Comparison of ENCODE assay signal across 1 cellular context in the genomic region with DNA sequence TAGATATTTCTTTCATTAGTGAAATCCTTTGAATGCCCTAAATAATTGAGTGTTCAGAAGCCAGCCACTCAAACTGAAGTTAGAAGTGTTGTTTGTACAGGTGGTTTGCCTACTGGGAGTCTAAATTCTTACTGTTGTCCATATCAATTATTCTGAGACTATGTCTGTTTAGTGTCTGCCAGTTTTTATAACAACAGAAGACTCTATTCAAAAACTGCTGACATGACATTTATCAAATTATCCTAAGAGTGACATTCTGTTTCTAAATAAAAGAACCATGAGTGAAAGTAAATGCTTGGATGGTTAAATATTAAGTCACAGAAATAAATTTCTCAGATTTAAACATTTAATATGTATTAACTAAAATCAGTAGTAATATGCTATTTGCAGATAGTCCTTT.
TF ChIP-seq lines count a peak whose summit lies in the region.

No MANE protein-coding gene starts in this region.

TF ChIP-seq in HepG2, 621 proteins besides CTCF, POLR2A, EP300 and RAD21 (continued from another document):
- TF ChIP-seq POLR2AphosphoS2 (IDR thresholded peaks at IDR 0.05; ENCODE audit: low read depth, low read length) (no peak), AKNA (CRISPR knock-in tag; IDR thresholded peaks at IDR 0.05; ENCODE audit: borderline replicate concordance) (no peak), SMAD3 (CRISPR knock-in tag; IDR thresholded peaks at IDR 0.05) (no peak), GATA4 (IDR thresholded peaks at IDR 0.05; ENCODE audit: borderline replicate concordance, low read depth) (no peak), MAFK (conservative IDR thresholded peaks at IDR 0.05 in 1 of 2, IDR thresholded peaks at IDR 0.05 in 1 of 2; ENCODE audit: low read length in 2 of 2) (peak; percentile 96 to 99), RCOR2 (CRISPR knock-in tag; IDR thresholded peaks at IDR 0.05) (no peak), ATF4 (CRISPR knock-in tag; IDR thresholded peaks at IDR 0.05) (no peak)
- TF ChIP-seq, protein P1, sequence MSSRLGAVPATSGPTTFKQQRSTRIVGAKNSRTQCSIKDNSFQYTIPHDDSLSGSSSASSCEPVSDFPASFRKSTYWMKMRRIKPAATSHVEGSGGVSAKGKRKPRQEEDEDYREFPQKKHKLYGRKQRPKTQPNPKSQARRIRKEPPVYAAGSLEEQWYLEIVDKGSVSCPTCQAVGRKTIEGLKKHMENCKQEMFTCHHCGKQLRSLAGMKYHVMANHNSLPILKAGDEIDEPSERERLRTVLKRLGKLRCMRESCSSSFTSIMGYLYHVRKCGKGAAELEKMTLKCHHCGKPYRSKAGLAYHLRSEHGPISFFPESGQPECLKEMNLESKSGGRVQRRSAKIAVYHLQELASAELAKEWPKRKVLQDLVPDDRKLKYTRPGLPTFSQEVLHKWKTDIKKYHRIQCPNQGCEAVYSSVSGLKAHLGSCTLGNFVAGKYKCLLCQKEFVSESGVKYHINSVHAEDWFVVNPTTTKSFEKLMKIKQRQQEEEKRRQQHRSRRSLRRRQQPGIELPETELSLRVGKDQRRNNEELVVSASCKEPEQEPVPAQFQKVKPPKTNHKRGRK (CRISPR knock-in tag; IDR thresholded peaks at IDR 0.05), result no peak
